Comparison of ENCODE assay signal across 1 cellular context in the genomic region with DNA sequence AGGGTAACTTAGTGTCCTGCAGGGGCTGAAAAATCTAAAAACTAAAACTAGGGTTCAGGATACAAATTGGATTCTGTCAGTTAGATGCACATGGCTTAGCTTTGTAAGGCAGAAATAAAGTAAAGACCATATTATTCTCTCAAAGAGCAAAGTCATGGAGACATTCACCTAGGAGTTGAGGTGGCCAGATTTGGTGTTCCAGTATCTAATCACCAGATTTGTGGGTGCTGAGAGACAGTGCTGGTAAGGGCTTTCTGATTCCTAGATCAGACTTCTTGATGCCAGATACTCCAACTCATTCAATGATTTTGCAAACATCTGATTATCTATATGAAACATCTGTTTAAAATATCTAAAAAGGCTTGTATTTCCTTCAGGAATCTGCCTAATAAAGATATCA.
A peak's percentile ranks its signal among the peaks of the same experiment; 100 is the strongest.
TF ChIP-seq lines count a peak whose summit lies in the region.

No MANE protein-coding gene starts in this region.

TF ChIP-seq in K562, 482 proteins besides CTCF, POLR2A, EP300 and RAD21:
- 0 out of 2 replicates have a peak, but pooled peaks have one; percentile 5 for TF ChIP-seq ZNF644 (tag; IDR thresholded peaks at IDR 0.05; ENCODE audit: low read depth)
- TF ChIP-seq PHF21A (IDR thresholded peaks at IDR 0.05; ENCODE audit: borderline replicate concordance, low read depth), result peak; percentile 71; the same call in 1 of the 2 replicates
- TF ChIP-seq NFE2 (IDR thresholded peaks at IDR 0.05; ENCODE audit: low read depth), result peak; percentile 9; the same call in 1 of the 2 replicates
- no peak for TF ChIP-seq CBFA2T2 (conservative IDR thresholded peaks at IDR 0.05)
- peak in 1 of 2 experiments; percentile 79; a peak in 1 of 4 replicates for TF ChIP-seq RCOR1 (IDR thresholded peaks at IDR 0.05; ENCODE audit: borderline replicate concordance in 1 of 2, low read depth in 2 of 2, low read length in 2 of 2)
- no peak for TF ChIP-seq SMAD3 (CRISPR knock-in tag; conservative IDR thresholded peaks at IDR 0.05)
- TF ChIP-seq MYBL2 (IDR thresholded peaks at IDR 0.05; ENCODE audit: low read depth), result no peak
- TF ChIP-seq MYBL2 (CRISPR knock-in tag; IDR thresholded peaks at IDR 0.05; ENCODE audit: borderline replicate concordance), result no peak
- peak; percentile 72 for TF ChIP-seq KDM1A (IDR thresholded peaks at IDR 0.05)
- no peak for TF ChIP-seq NCOA1 (IDR thresholded peaks at IDR 0.05; ENCODE audit: low read depth)
